In the genomic region with DNA sequence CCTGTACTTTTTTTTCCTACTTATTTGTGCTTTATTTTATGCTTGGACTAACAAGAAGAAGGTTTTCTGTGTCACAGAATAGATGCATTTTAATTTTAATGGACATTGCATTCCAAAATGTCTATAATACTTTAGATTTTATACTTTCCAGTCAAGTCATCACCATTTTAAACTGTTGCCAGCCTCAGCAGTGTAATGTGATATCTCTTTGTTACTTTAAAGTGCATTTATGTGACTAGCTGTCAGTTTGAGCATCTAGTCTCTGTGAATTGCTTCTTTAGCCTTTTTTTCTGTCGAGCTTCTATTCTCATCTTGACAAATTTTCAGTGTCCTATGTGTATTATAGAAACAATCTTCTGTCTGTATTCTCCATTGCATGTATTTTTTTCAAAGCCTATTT, we compare ENCODE assay signal across 15 cellular contexts.
"Had no signal": no experiment of that assay in that cellular context is flagged by ENCODE, and none has a peak within 500 bp of the region (broad histone marks: within the 10 kb centered on the region; RNA-seq: fewer than 3 reads in every experiment).

No MANE protein-coding gene starts in this region.

- H3K4me3 ChIP-seq: colonic mucosa, left ventricle myocardium inferior, right lobe of liver had no signal

- H3K27ac ChIP-seq: colonic mucosa, left ventricle myocardium inferior, right lobe of liver had no signal

- H3K9me3 ChIP-seq: colonic mucosa, left ventricle myocardium inferior, right lobe of liver had no signal

- H3K4me1 ChIP-seq: colonic mucosa, left ventricle myocardium inferior, right lobe of liver had no signal

- DNase-seq: activated CD4-positive, alpha-beta T cell treated with anti-CD3 and anti-CD28 coated beads, Interleukin-2, amount 10 ng/mL, durations not matched to agents 24 days and 14 days; activated CD4-positive, CD25-positive, alpha-beta regulatory T cell; activated CD8-positive, alpha-beta memory T cell treated with anti-CD3 and anti-CD28 coated beads, Interleukin-2, amount 50 U/mL, for 4 hours; activated CD8-positive, alpha-beta T cell treated with anti-CD3 and anti-CD28 coated beads, Interleukin-2, amount 10 ng/mL, durations not matched to agents 7 days and 5 days; activated effector memory CD4-positive, alpha-beta T cell treated with anti-CD3 and anti-CD28 coated beads, Interleukin-2, amount 50 U/mL, for 16 hours; activated T-cell treated with anti-CD3 and anti-CD28 coated beads, Interleukin-2, amount 50 U/mL, for 48 hours; amniotic stem cell; central memory CD4-positive, alpha-beta T cell; colonic mucosa; hippocampal formation; left ventricle myocardium inferior; natural killer cell; right lobe of liver had no signal

- H3K36me3 ChIP-seq: colonic mucosa, left ventricle myocardium inferior, right lobe of liver had no signal

- H3K27me3 ChIP-seq: colonic mucosa, right lobe of liver had no signal

- ATAC-seq: activated CD8-positive, alpha-beta T cell treated with anti-CD3 and anti-CD28 coated beads, Interleukin-2, amount 10 ng/mL, durations not matched to agents 7 days and 5 days; activated naive CD4-positive, alpha-beta T cell treated with anti-CD3 and anti-CD28 coated beads, Interleukin-2, amount 50 U/mL, for 72 hours; esophagus mucosa; natural killer cell; right lobe of liver had no signal
